In the genomic region with DNA sequence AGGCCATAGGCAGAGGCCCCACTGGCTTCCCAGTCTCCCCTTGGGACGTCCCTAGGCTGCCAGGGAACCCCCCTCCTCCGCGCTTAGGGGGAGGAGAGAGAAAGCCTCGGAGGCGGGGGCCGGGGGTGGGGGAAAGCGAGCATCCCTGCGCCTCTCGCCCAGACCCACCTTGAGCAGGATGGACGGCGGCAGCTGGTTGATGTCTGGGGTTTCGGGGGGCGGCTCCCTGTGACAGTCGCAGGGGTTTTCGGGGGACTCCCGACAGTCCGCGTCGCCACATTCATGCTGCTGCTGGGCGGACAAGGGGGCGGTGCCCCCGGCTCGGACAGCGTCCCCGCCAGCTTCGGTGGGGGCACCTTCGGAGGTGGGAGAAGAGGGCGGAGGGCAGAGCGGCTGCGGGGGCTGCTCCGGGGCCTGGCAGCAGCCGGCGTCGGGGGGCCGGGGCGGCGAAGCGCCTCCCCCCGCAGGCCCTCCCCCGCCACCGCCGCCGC, we compare ENCODE assay signal across 8 cellular contexts. TPM values are rescaled to one million over a fixed set of nuclear protein-coding genes. Genes with fewer than 3 reads are reported as not detected.
DNase-seq lines count a peak whose midpoint lies in the region; ATAC-seq and TF ChIP-seq lines count a peak whose summit lies in the region.

No MANE protein-coding gene starts in this region.

- ATAC-seq in HG02798 (IDR thresholded peaks at IDR 0.05; ENCODE audit: poor library complexity, unreplicated experiment): peak; percentile 32

- 0 to 1% methylated on average over 7 to 19 of the region's 43 CpGs for WGBS in thyroid gland, 2 donors

- H3K36me3 ChIP-seq in neuron (ENCODE audit: insufficient read depth, low read length) (no peaks in the 10 kb centered on the region), thyroid gland (no peaks in the 10 kb centered on the region)

- TF ChIP-seq CTCF in fibroblast of pulmonary artery (IDR thresholded peaks at IDR 0.05; ENCODE audit: low read length, missing control alignments) (no peak), thyroid gland (IDR thresholded peaks at IDR 0.05) (no peak)

- peak overlapping the region; percentile 69 for H2AFZ ChIP-seq in neuron (ENCODE audit: low read depth, low read length)

- DNase-seq in SHP77 (lab: John Stamatoyannopoulos, UW) (peak; percentile 8 to 39), SHP77 treated with DMSO at 0.1 percent for 48 hours (lab: John Stamatoyannopoulos, UW) (no peak), NCI-H69 (lab: John Stamatoyannopoulos, UW) (peak; percentile 79), activated T-helper 1 cell treated with Interleukin-2 at 50 U/mL for 16 hours (ENCODE audit: low read depth) (peak; percentile 35), fibroblast of pulmonary artery (ENCODE audit: low read depth) (peak; percentile 33), thyroid gland (peak; percentile 63 to 64)

- H3K4me3 ChIP-seq in fibroblast of pulmonary artery (replicated peaks; ENCODE audit: low read depth, low read length) (peak overlapping the region; percentile 74), neuron (ENCODE audit: low read length) (peak overlapping the region; percentile 97), thyroid gland (replicated peaks in 1 of 3) (peak overlapping the region; percentile 75 to 95 (median 85))

- intact Hi-C loops in thyroid gland (cut with DNase I): no loop called here

- peak overlapping the region; percentile 97 to 100 (median 98) for H3K27ac ChIP-seq in thyroid gland

- H3K4me1 ChIP-seq in neuron (ENCODE audit: insufficient read depth, low read length) (peaks cover 23% of the 10 kb centered on the region), thyroid gland (peaks cover 13 to 15% of the 10 kb centered on the region in 2 donors)

- TF ChIP-seq POLR2A in thyroid gland (IDR thresholded peaks at IDR 0.05): peak in 1 of 2 donors; percentile 3

- H3K9me3 ChIP-seq in neuron (ENCODE audit: low read length) (peaks cover 2% of the 10 kb centered on the region), thyroid gland (no peaks in the 10 kb centered on the region)

- H3K27me3 ChIP-seq in neuron (ENCODE audit: insufficient read depth, low read length): no peaks in the 10 kb centered on the region
- H3K27me3 ChIP-seq in thyroid gland: no peaks in the 10 kb centered on the region

RNA-seq across cellular contexts. Expression of a gene that starts 1.3 kb away (rescaled TPM):
- 10 to 100 TPM; 37.6 to 77.7 (median 55.6) TPM for total RNA-seq in thyroid gland
